ENCODE assay signal across 21 cellular contexts in the genomic region with DNA sequence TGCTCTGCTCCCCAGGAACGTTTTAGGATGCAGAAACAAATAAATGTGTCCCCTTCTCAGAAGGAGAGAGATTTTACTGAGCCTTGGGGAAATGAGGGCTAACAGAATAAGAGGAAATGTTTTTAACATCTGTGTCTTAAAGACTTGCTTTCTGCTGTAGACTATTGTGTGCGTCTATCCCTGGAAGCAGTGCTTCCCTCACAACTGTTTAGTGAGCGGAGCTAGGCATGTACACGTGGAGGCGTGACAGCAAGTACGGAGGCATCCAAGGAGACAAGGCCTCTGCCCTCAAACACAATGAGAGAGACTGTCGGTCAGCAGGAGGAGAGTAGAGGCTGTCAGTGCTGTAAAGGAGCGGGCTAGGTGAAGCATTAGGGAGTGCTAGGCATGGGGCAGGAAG.
"Had no signal": no experiment of that assay in that cellular context is flagged by ENCODE, and none has a peak within 500 bp of the region (broad histone marks: within the 10 kb centered on the region; RNA-seq: fewer than 3 reads in every experiment).

No MANE protein-coding gene starts in this region.

- H3K9me3 Mint-ChIP-seq: activated CD4-positive, alpha-beta T cell treated with anti-CD3 and anti-CD28 coated beads, Interleukin-2, amount 10 ng/mL, durations not matched to agents 7 days and 5 days; activated naive CD4-positive, alpha-beta T cell treated with anti-CD3 and anti-CD28 coated beads, Interleukin-2, amount 50 U/mL, for 72 hours; activated T-helper 1 cell treated with anti-CD3 and anti-CD28 coated beads, Interleukin-12 subunit alpha, Interleukin-12 subunit beta, Interleukin-2, Interleukin-4 antibody, amounts not matched to agents 30 ng/mL and 10 ng/mL and 1 ng/mL, durations not matched to agents 14 hours and 24 hours and 36 hours; naive thymus-derived CD8-positive, alpha-beta T cell; stimulated activated naive B cell treated with anti-CD40 and anti-IgM and Interleukin-4, amounts not matched to agents 10 μg/mL and 1 μg/mL and 100 μg/mL, for 72 hours had no signal

- H3K4me1 ChIP-seq: adrenal gland, prostate gland, transverse colon, uterus had no signal

- H3K9me3 ChIP-seq: adrenal gland, prostate gland, transverse colon, uterus had no signal

- H3K4me1 Mint-ChIP-seq: activated CD4-positive, alpha-beta T cell treated with anti-CD3 and anti-CD28 coated beads, Interleukin-2, amount 10 ng/mL, durations not matched to agents 7 days and 5 days; stimulated activated naive B cell treated with anti-CD40 and anti-IgM and Interleukin-4, amounts not matched to agents 10 μg/mL and 1 μg/mL and 100 μg/mL, for 72 hours had no signal

- H3K27me3 Mint-ChIP-seq: activated CD4-positive, alpha-beta T cell treated with anti-CD3 and anti-CD28 coated beads, Interleukin-2, amount 10 ng/mL, durations not matched to agents 7 days and 5 days; naive thymus-derived CD8-positive, alpha-beta T cell; stimulated activated naive B cell treated with anti-CD40 and anti-IgM and Interleukin-4, amounts not matched to agents 10 μg/mL and 1 μg/mL and 100 μg/mL, for 72 hours had no signal

- H3K27me3 ChIP-seq: adrenal gland, cardiac muscle cell, hepatocyte, transverse colon, uterus had no signal

- H3K36me3 ChIP-seq: cardiac muscle cell, prostate gland, uterus had no signal

- H3K27ac ChIP-seq: adrenal gland, cardiac muscle cell, epithelial cell of prostate, hepatocyte, prostate gland, transverse colon, uterus had no signal

- DNase-seq: activated CD4-positive, alpha-beta T cell treated with anti-CD3 and anti-CD28 coated beads, Interleukin-2, amount 10 ng/mL, durations not matched to agents 7 days and 5 days; activated gamma-delta T cell treated with Interleukin-2 at 50 U/mL for 16 hours; foreskin fibroblast; left cardiac atrium; mesendoderm; naive thymus-derived CD8-positive, alpha-beta T cell; nucleus accumbens; right cardiac atrium; stimulated activated CD4-positive, alpha-beta T cell treated with anti-CD3 and anti-CD28 coated beads, Interleukin-4, amount 100 ng/mL, for 24 hours; stimulated activated naive B cell treated with anti-CD40 and anti-IgM and Interleukin-4, amounts not matched to agents 10 μg/mL and 1 μg/mL and 100 μg/mL, for 72 hours; T-helper 1 cell; transverse colon; uterus had no signal

- H3K27ac Mint-ChIP-seq: activated CD4-positive, alpha-beta T cell treated with anti-CD3 and anti-CD28 coated beads, Interleukin-2, amount 10 ng/mL, durations not matched to agents 7 days and 5 days; activated T-helper 1 cell treated with anti-CD3 and anti-CD28 coated beads, Interleukin-12 subunit alpha, Interleukin-12 subunit beta, Interleukin-2, Interleukin-4 antibody, amounts not matched to agents 30 ng/mL and 10 ng/mL and 1 ng/mL, durations not matched to agents 14 hours and 24 hours and 36 hours; stimulated activated naive B cell treated with anti-CD40 and anti-IgM and Interleukin-4, amounts not matched to agents 10 μg/mL and 1 μg/mL and 100 μg/mL, for 72 hours had no signal

- H3K36me3 Mint-ChIP-seq: activated naive CD4-positive, alpha-beta T cell treated with anti-CD3 and anti-CD28 coated beads, Interleukin-2, amount 50 U/mL, for 72 hours had no signal

- H3K4me3 ChIP-seq: adrenal gland, cardiac muscle cell, hepatocyte, prostate gland, smooth muscle cell, transverse colon, uterus had no signal

- H3K4me3 Mint-ChIP-seq: activated CD4-positive, alpha-beta T cell treated with anti-CD3 and anti-CD28 coated beads, Interleukin-2, amount 10 ng/mL, durations not matched to agents 7 days and 5 days; activated T-helper 1 cell treated with anti-CD3 and anti-CD28 coated beads, Interleukin-12 subunit alpha, Interleukin-12 subunit beta, Interleukin-2, Interleukin-4 antibody, amounts not matched to agents 30 ng/mL and 10 ng/mL and 1 ng/mL, durations not matched to agents 14 hours and 24 hours and 36 hours; naive thymus-derived CD8-positive, alpha-beta T cell; stimulated activated naive B cell treated with anti-CD40 and anti-IgM and Interleukin-4, amounts not matched to agents 10 μg/mL and 1 μg/mL and 100 μg/mL, for 72 hours had no signal
